ENCODE assay signal across 9 cellular contexts in genomic region chr17:60422162-60422665, GRCh38. TPM values are rescaled to one million over a fixed set of nuclear protein-coding genes. Genes with fewer than 3 reads are reported as not detected.
DNase-seq lines count a peak whose midpoint lies in the region; ATAC-seq, FAIRE-seq and TF ChIP-seq lines count a peak whose summit lies in the region.
"Had no signal": no experiment of that assay in that cellular context is flagged by ENCODE, and none has a peak within 500 bp of the region (broad histone marks: within the 10 kb centered on the region; RNA-seq: fewer than 3 reads in every experiment).

CHCT1 (plus strand) TSS chr17:60422489; CDS start chr17:60422593, 104 bp downstream.

- peak within 1 kb of the TSS; percentile 98 for H2AFZ ChIP-seq in endothelial cell of umbilical vein (ENCODE audit: low read depth, low read length)
- no peak within 1 kb of the TSS for H2AFZ ChIP-seq in neural cell (ENCODE audit: low read depth, low read length)

- no peaks in the 10 kb centered on the region for H3K9me2 ChIP-seq in neural cell (ENCODE audit: insufficient read depth, low read length)

- H3K4me2 ChIP-seq in BLaER1: peak within 1 kb of the TSS; percentile 80
- peak within 1 kb of the TSS; percentile 74 for H3K4me2 ChIP-seq in endothelial cell of umbilical vein (ENCODE audit: insufficient read depth, low read length)
- no peak within 1 kb of the TSS for H3K4me2 ChIP-seq in neural cell (ENCODE audit: low read length)

- intact Hi-C loops in endothelial cell of umbilical vein (cut with micrococcal nuclease): no loop called here

- FAIRE-seq in endothelial cell of umbilical vein (lab: Jason Lieb, UNC): no peak
- FAIRE-seq: GM18507 had no signal

- H3K27me3 ChIP-seq in BLaER1 (peaks cover 3% of the 10 kb centered on the region; the same call in 1 of the 2 replicates), NT2/D1 (ENCODE audit: insufficient read depth, insufficient read length) (peaks cover 14% of the 10 kb centered on the region), endothelial cell of umbilical vein (ENCODE audit: control insufficient read depth in 2 of 2, insufficient read depth in 2 of 2, low read length in 2 of 2) (no peaks in the 10 kb centered on the region), neural cell (ENCODE audit: insufficient read depth, low read depth, low read length) (peaks cover 12% of the 10 kb centered on the region)

- dilution Hi-C loops in endothelial cell of umbilical vein (cut with MboI; ENCODE audit: extremely low pct_ligation_motif_present, low sequenced_read_pairs): no loop called here

- peaks cover 43% of the 10 kb centered on the region for H3K4me1 ChIP-seq in BLaER1
- H3K4me1 ChIP-seq in NT2/D1 (ENCODE audit: insufficient read depth, insufficient read length): no peaks in the 10 kb centered on the region
- H3K4me1 ChIP-seq in endothelial cell of umbilical vein (ENCODE audit: control insufficient read depth, extremely low read depth, insufficient read depth, low read length): peaks cover 3% of the 10 kb centered on the region

- TF ChIP-seq CTCF in endothelial cell of umbilical vein (IDR thresholded peaks at IDR 0.05; ENCODE audit: extremely low read depth in 1 of 2, insufficient read depth in 1 of 2, low read depth in 1 of 2, low read length in 2 of 2): no peak
- no peak for TF ChIP-seq CTCF in neural cell (IDR thresholded peaks at IDR 0.05; ENCODE audit: poor library complexity, severe bottlenecking)

- no peak for ATAC-seq in GM21737 (IDR thresholded peaks at IDR 0.05; ENCODE audit: unreplicated experiment)

- H3F3A ChIP-seq in neural cell (ENCODE audit: insufficient read depth, low read length, poor library complexity, severe bottlenecking): no peaks in the 10 kb centered on the region

- DNase-seq in NT2/D1 (ENCODE audit: low read depth, low spot score): no peak
- no peak for DNase-seq in endothelial cell of umbilical vein (ENCODE audit: low read depth, low spot score)
- no peak for DNase-seq in midbrain (lab: John Stamatoyannopoulos, UW)
- no peak for DNase-seq in retina
- DNase-seq in cerebellar nuclear complex (lab: John Stamatoyannopoulos, UW): no peak

- no peak for TF ChIP-seq RAD21 in neural cell (conservative IDR thresholded peaks at IDR 0.05)

- H3K9me3 ChIP-seq in BLaER1 (no peaks in the 10 kb centered on the region), NT2/D1 (ENCODE audit: insufficient read depth, low read length) (no peaks in the 10 kb centered on the region), endothelial cell of umbilical vein (replicated peaks; ENCODE audit: control insufficient read depth, insufficient read depth, low read length) (no peaks in the 10 kb centered on the region), neural cell (ENCODE audit: low read length) (no peaks in the 10 kb centered on the region)

- TF ChIP-seq EP300 in neural cell (conservative IDR thresholded peaks at IDR 0.05; ENCODE audit: poor library complexity, severe bottlenecking): no peak

- H3K4me3 ChIP-seq in BLaER1 (peak within 1 kb of the TSS; percentile 64), NT2/D1 (ENCODE audit: insufficient read length, low read depth) (peak within 1 kb of the TSS; percentile 53), endothelial cell of umbilical vein (replicated peaks in 1 of 3; ENCODE audit: insufficient read depth in 1 of 3, low read depth in 1 of 3, low read length in 3 of 3) (peak within 1 kb of the TSS; percentile 19 to 61 (median 46)), neural cell (ENCODE audit: low read length) (peak within 1 kb of the TSS; percentile 51)

- peak within 1 kb of the TSS; percentile 76 for H3K27ac ChIP-seq in BLaER1
- H3K27ac ChIP-seq in endothelial cell of umbilical vein (ENCODE audit: insufficient read depth, low read depth, low read length): peak within 1 kb of the TSS; percentile 47
- H3K27ac ChIP-seq in neural cell (ENCODE audit: low read length): no peak within 1 kb of the TSS

- H3K9me1 ChIP-seq in endothelial cell of umbilical vein (replicated peaks; ENCODE audit: control insufficient read depth, extremely low read depth, insufficient read depth, low read length): no peaks in the 10 kb centered on the region

- H4K20me1 ChIP-seq in BLaER1 (no peaks in the 10 kb centered on the region), endothelial cell of umbilical vein (replicated peaks; ENCODE audit: control insufficient read depth, extremely low read depth, insufficient read depth, low read length) (no peaks in the 10 kb centered on the region), neural cell (ENCODE audit: insufficient read depth) (no peaks in the 10 kb centered on the region)

- peak within 1 kb of the TSS; percentile 76 for H3K9ac ChIP-seq in BLaER1
- H3K9ac ChIP-seq in NT2/D1 (ENCODE audit: insufficient read length, low read depth): peak within 1 kb of the TSS; percentile 88
- H3K9ac ChIP-seq in endothelial cell of umbilical vein (replicated peaks; ENCODE audit: extremely low read depth, insufficient read depth, low read length): peak within 1 kb of the TSS; percentile 73
- no peak within 1 kb of the TSS for H3K9ac ChIP-seq in neural cell (ENCODE audit: low read length)

- H3K36me3 ChIP-seq in BLaER1 (no peaks in the 10 kb centered on the region), NT2/D1 (ENCODE audit: insufficient read depth, insufficient read length, low read length) (no peaks in the 10 kb centered on the region), endothelial cell of umbilical vein (ENCODE audit: control insufficient read depth in 2 of 2, extremely low read depth in 1 of 2, insufficient read depth in 2 of 2, low read length in 2 of 2) (no peaks in the 10 kb centered on the region), neural cell (ENCODE audit: insufficient read depth, low read length) (no peaks in the 10 kb centered on the region)

- H3K79me2 ChIP-seq in endothelial cell of umbilical vein (ENCODE audit: control insufficient read depth, insufficient read depth, low read length) (no peaks in the 10 kb centered on the region), neural cell (replicated peaks; ENCODE audit: insufficient read depth, low read length) (no peaks in the 10 kb centered on the region)

- POLR2A ChIA-PET in endothelial cell of umbilical vein (lab: Charles Lee): no interaction called here

- no TSS peak for BruUV-seq in endothelial cell of umbilical vein (replicated peaks; lab: Mats Ljungman, UMichigan)

- no peak for TF ChIP-seq POLR2A in endothelial cell of umbilical vein (IDR thresholded peaks at IDR 0.05; ENCODE audit: low read depth, low read length)

- CTCF ChIA-PET in endothelial cell of umbilical vein (lab: Charles Lee): interaction anchor here (1.3 to 2.1 kb wide), 3 partner anchors 10 to 191 kb away, joined by 5 to 8 read pairs (median 5); no protein-coding TSS in a partner anchor

TF ChIP-seq in endothelial cell of umbilical vein, 7 proteins besides CTCF, POLR2A, EP300 and RAD21:
- no peak for TF ChIP-seq JUN (IDR thresholded peaks at IDR 0.05; ENCODE audit: borderline replicate concordance, insufficient read depth, insufficient read length, low read depth)
- TF ChIP-seq POLR2AphosphoS5 (IDR thresholded peaks at IDR 0.05; ENCODE audit: insufficient read depth, low read depth, low read length): no peak
- no peak for TF ChIP-seq FOS (IDR thresholded peaks at IDR 0.05; ENCODE audit: borderline replicate concordance, insufficient read depth, low read length)
- TF ChIP-seq GATA2 (IDR thresholded peaks at IDR 0.05; ENCODE audit: insufficient read depth, insufficient read length, low read depth, low read length): no peak
- TF ChIP-seq MAX (IDR thresholded peaks at IDR 0.05; ENCODE audit: insufficient read depth, insufficient read length): no peak
- TF ChIP-seq EZH2 (IDR thresholded peaks at IDR 0.05; ENCODE audit: borderline replicate concordance, low read depth, low read length, severe bottlenecking): no peak
- no peak for TF ChIP-seq MYC (IDR thresholded peaks at IDR 0.05; ENCODE audit: low read depth, low read length)

TF ChIP-seq in neural cell, 6 proteins besides CTCF, POLR2A, EP300 and RAD21 (continues in another document):
- TF ChIP-seq REST (IDR thresholded peaks at IDR 0.05; ENCODE audit: borderline replicate concordance) (no peak), MXI1 (conservative IDR thresholded peaks at IDR 0.05; ENCODE audit: poor library complexity, severe bottlenecking) (no peak), POLR2AphosphoS5 (IDR thresholded peaks at IDR 0.05) (no peak), EZH2 (IDR thresholded peaks at IDR 0.05; ENCODE audit: borderline replicate concordance, insufficient read depth, low read length, poor library complexity, severe bottlenecking) (no peak), TAF1 (IDR thresholded peaks at IDR 0.05; ENCODE audit: low read depth) (no peak)

RNA-seq across cellular contexts. Expression of gene CHCT1, which starts in this region (rescaled TPM):
- not detected in 2 replicates for total RNA-seq in endothelial cell of umbilical vein
- polyA plus RNA-seq in endothelial cell of umbilical vein (not detected in 2 replicates), neural cell (not detected in 2 replicates)
- not detected in 2 replicates for polyA plus RNA-seq in endothelial cell of umbilical vein (2011; cell fraction: cytosol; rRNA removed)
- not detected in 2 replicates for polyA plus RNA-seq in endothelial cell of umbilical vein (2011; cell fraction: nucleus; rRNA removed)
- polyA plus RNA-seq in endothelial cell of umbilical vein (2012): not detected in 2 replicates
- polyA minus RNA-seq in endothelial cell of umbilical vein (not detected in 2 replicates), neural cell (not detected in 2 replicates)
- not detected for polyA minus RNA-seq in endothelial cell of umbilical vein (2011; cell fraction: cytosol; rRNA and poly(A)+ RNA removed)
- not detected in 2 replicates for polyA minus RNA-seq in endothelial cell of umbilical vein (2011; cell fraction: nucleus; rRNA and poly(A)+ RNA removed)
